Comparison of ENCODE assay signal across 13 cellular contexts in genomic region chr13:99314640-99315176, GRCh38. TPM values are rescaled to one million over a fixed set of nuclear protein-coding genes. Genes with fewer than 3 reads are reported as not detected.
A peak's percentile ranks its signal among the peaks of the same experiment; 100 is the strongest.
DNase-seq lines count a peak whose midpoint lies in the region; ATAC-seq, FAIRE-seq and TF ChIP-seq lines count a peak whose summit lies in the region.
"Had no signal": no experiment of that assay in that cellular context is flagged by ENCODE, and none has a peak within 500 bp of the region (broad histone marks: within the 10 kb centered on the region; RNA-seq: fewer than 3 reads in every experiment).

No MANE protein-coding gene starts in this region.

- H3K27me3 Mint-ChIP-seq in WTC11 (ENCODE audit: low read depth): no peaks in the 10 kb centered on the region

- CTCF ChIA-PET in WTC11 (lab: Charles Lee): interaction anchor here (1.0 kb wide), 2 partner anchors 49 to 52 kb away, joined by 3 read pairs; no protein-coding TSS in a partner anchor

- in situ Hi-C loops in GM13977 (cut with MboI; ENCODE audit: low pct_unique_long_range_greater_than_20kb, low sequenced_read_pairs, unreplicated experiment): no loop called here

- DNase-seq in GM18507 (ENCODE audit: extremely low spot score, insufficient read length, low read depth): no peak
- no peak for DNase-seq in WTC11 (ENCODE audit: low spot score)
- DNase-seq in dermis blood vessel endothelial cell: peak; percentile 98
- peak; percentile 82 for DNase-seq in stimulated activated CD4-positive, alpha-beta T cell treated with anti-CD3 and anti-CD28 coated beads, Interleukin-15, amount 100 ng/mL, for 24 hours
- DNase-seq in GM13977 (ENCODE audit: low spot score): no peak
- DNase-seq in NOMO-1 treated with dmso at 0.1 percent for 144 hours (lab: John Stamatoyannopoulos, UW; ENCODE audit: unreplicated experiment): no peak
- no peak for DNase-seq in frontal cortex (ENCODE audit: low spot score in 2 of 2)
- no peak for DNase-seq in SIG-M5 (lab: John Stamatoyannopoulos, UW)
- DNase-seq: KBM-7 had no signal

- no peak overlapping the region for H3K4me3 Mint-ChIP-seq in WTC11
- H3K4me3 Mint-ChIP-seq: brain had no signal

- no peak overlapping the region for H3K27ac Mint-ChIP-seq in WTC11
- H3K27ac Mint-ChIP-seq: brain had no signal

- peak; percentile 15; the same call in 1 of the 2 replicates for ATAC-seq in WTC11
- ATAC-seq: Panc1 had no signal

- H3K36me3 Mint-ChIP-seq in WTC11: peaks cover 16% of the 10 kb centered on the region

- no peak for TF ChIP-seq CTCF in WTC11 (IDR thresholded peaks at IDR 0.05)
- TF ChIP-seq CTCF in GM13977 (IDR thresholded peaks at IDR 0.05; ENCODE audit: extremely low read depth, insufficient read depth, missing control alignments): no peak

- FAIRE-seq in GM18507 (lab: Jason Lieb, UNC) (peak; percentile 24), frontal cortex (lab: Jason Lieb, UNC) (no peak)
- FAIRE-seq: G401.6, keratinocyte had no signal

- no peaks in the 10 kb centered on the region for H3K9me3 Mint-ChIP-seq in WTC11

- POLR2A ChIA-PET in WTC11 (lab: Charles Lee): no interaction called here

- peaks cover 28% of the 10 kb centered on the region for H3K4me1 Mint-ChIP-seq in WTC11

TF ChIP-seq in WTC11, 78 proteins besides CTCF, POLR2A, EP300 and RAD21:
- no peak for TF ChIP-seq ZNF138 (CRISPR knock-in tag; conservative IDR thresholded peaks at IDR 0.05)
- TF ChIP-seq ZNF423 (CRISPR knock-in tag; IDR thresholded peaks at IDR 0.05): no peak
- TF ChIP-seq MYBL2 (CRISPR knock-in tag; IDR thresholded peaks at IDR 0.05): no peak
- no peak for TF ChIP-seq JAZF1 (CRISPR knock-in tag; IDR thresholded peaks at IDR 0.05)
- no peak for TF ChIP-seq MLX (CRISPR knock-in tag; IDR thresholded peaks at IDR 0.05)
- TF ChIP-seq ETV6 (CRISPR knock-in tag; IDR thresholded peaks at IDR 0.05): no peak
- TF ChIP-seq ZNF425 (CRISPR knock-in tag; conservative IDR thresholded peaks at IDR 0.05): no peak
- no peak for TF ChIP-seq SMAD4 (CRISPR knock-in tag; IDR thresholded peaks at IDR 0.05)
- TF ChIP-seq MAX (CRISPR knock-in tag; IDR thresholded peaks at IDR 0.05): no peak
- TF ChIP-seq HMGXB4 (CRISPR knock-in tag; IDR thresholded peaks at IDR 0.05): no peak
- TF ChIP-seq IRF1 (CRISPR knock-in tag; IDR thresholded peaks at IDR 0.05): no peak

RNA-seq across cellular contexts. Expression of gene GPR183, which starts 7.5 kb away (rescaled TPM):
- 0.13 to 0.14 TPM in 2 of 3 replicates, not detected in the other for total RNA-seq in WTC11 (2021)
- 0.09 and 0.34 TPM in 2 replicates for total RNA-seq in dermis blood vessel endothelial cell
- total RNA-seq in frontal cortex: 0.82 TPM

RNA-seq across cellular contexts. Expression of gene GPR18, which starts 56.5 kb away (rescaled TPM):
- 0.09 TPM in 1 of 3 replicates, not detected in the others for total RNA-seq in WTC11 (2021)
- total RNA-seq in dermis blood vessel endothelial cell: not detected in 2 replicates
- total RNA-seq in frontal cortex: not detected

Comparison
In these comparisons a context has a peak if more than half of its experiments do, and no peak if none do; other contexts are left out.
1. DNase-seq: peak in dermis blood vessel endothelial cell (single experiment) and stimulated activated CD4-positive, alpha-beta T cell treated with anti-CD3 and anti-CD28 coated beads, Interleukin-15, amount 100 ng/mL, for 24 hours (single experiment); none in GM18507 (single experiment), WTC11 (single experiment), GM13977 (single experiment), NOMO-1 treated with dmso at 0.1 percent for 144 hours (single experiment), frontal cortex (0 of 2) and SIG-M5 (single experiment).